In genomic region chr6:26312501-26313390, GRCh38 we compare ENCODE assay signal across 8 cellular contexts. TPM values are rescaled to one million over a fixed set of nuclear protein-coding genes. Genes with fewer than 3 reads are reported as not detected.
A peak's percentile ranks its signal among the peaks of the same experiment; 100 is the strongest.
DNase-seq lines count a peak whose midpoint lies in the region; ATAC-seq and TF ChIP-seq lines count a peak whose summit lies in the region.

No MANE protein-coding gene starts in this region.

- H3K4me3 ChIP-seq in AG04450 (ENCODE audit: low read depth, low read length) (peak overlapping the region; percentile 62), RWPE2 (ENCODE audit: severe bottlenecking) (peak overlapping the region; percentile 45)

- no peaks in the 10 kb centered on the region for H3K9me3 ChIP-seq in AG04450 (ENCODE audit: control insufficient read depth, insufficient read depth, low read length)
- H3K9me3 ChIP-seq in RWPE2 (ENCODE audit: severe bottlenecking), result no peaks in the 10 kb centered on the region

- H3K4me1 ChIP-seq in RWPE2 (ENCODE audit: insufficient read depth, poor library complexity, severe bottlenecking) (peaks cover 11% of the 10 kb centered on the region), foreskin keratinocyte (peaks cover 14% of the 10 kb centered on the region)

- no peaks in the 10 kb centered on the region for H3K36me3 ChIP-seq in RWPE2 (ENCODE audit: low read depth)

- no peak for TF ChIP-seq CTCF in AG04450 (IDR thresholded peaks at IDR 0.05; ENCODE audit: low read depth, low read length)
- TF ChIP-seq CTCF in RWPE2 (IDR thresholded peaks at IDR 0.05; ENCODE audit: poor library complexity, severe bottlenecking), result no peak
- no peak for TF ChIP-seq CTCF in foreskin keratinocyte (conservative IDR thresholded peaks at IDR 0.05)

- peak; percentile 30 for ATAC-seq in GM19372 (IDR thresholded peaks at IDR 0.05; ENCODE audit: low read depth, unreplicated experiment)
- peak; percentile 71 for ATAC-seq in RWPE2 (ENCODE audit: low read depth)
- peak; percentile 74 for ATAC-seq in foreskin keratinocyte

- H3K27ac ChIP-seq in AG04450 (ENCODE audit: low read depth, low read length) (no peak overlapping the region), RWPE2 (ENCODE audit: poor library complexity, severe bottlenecking) (peak overlapping the region; percentile 45), foreskin keratinocyte (no peak overlapping the region)

- DNase-seq in AG04450 (ENCODE audit: low read depth, low spot score) (no peak), LHCN-M2 (ENCODE audit: low read depth) (peak; percentile 92), RWPE2 (ENCODE audit: low spot score) (peak; percentile 77), foreskin keratinocyte (peak; percentile 78 to 91), nucleus accumbens (lab: John Stamatoyannopoulos, UW) (peak in 54 of 56 donors; percentile 5 to 89 (median 65)), superior temporal gyrus (ENCODE audit: extremely low spot score) (peak; percentile 93)
- peak; percentile 92 for DNase-seq in activated effector memory CD4-positive, alpha-beta T cell treated with anti-CD3 and anti-CD28 coated beads, Interleukin-2, amount 50 U/mL, for 16 hours

- H3K27me3 ChIP-seq in AG04450 (ENCODE audit: control insufficient read depth, insufficient read depth, low read length) (no peaks in the 10 kb centered on the region), RWPE2 (ENCODE audit: insufficient read depth, poor library complexity, severe bottlenecking) (no peaks in the 10 kb centered on the region), foreskin keratinocyte (no peaks in the 10 kb centered on the region)

- POLR2A ChIA-PET in AG04450 (lab: Yijun Ruan, JAX), result no interaction called here

- CTCF ChIA-PET in AG04450 (lab: Charles Lee), result interaction anchor here (1.0 kb wide), 2 partner anchors 10 to 283 kb away, joined by 3 read pairs; no protein-coding TSS in a partner anchor

RNA-seq across cellular contexts. Expression of gene BTN3A2, which starts 52.3 kb away (rescaled TPM):
- polyA plus RNA-seq in AG04450 (2011; rRNA removed), result 41.2 TPM in 2 replicates
- 25.8 and 27.3 TPM in 2 replicates for polyA minus RNA-seq in AG04450 (2011; rRNA and poly(A)+ RNA removed)
- 14.4 and 29.7 TPM in 2 replicates for total RNA-seq in LHCN-M2 (2014; rRNA removed)
- polyA plus RNA-seq in LHCN-M2 (2012), result 13.2 TPM
- total RNA-seq in foreskin keratinocyte, result 12.4 and 13.4 TPM in 2 replicates
- polyA plus RNA-seq in foreskin keratinocyte, result 9.2 and 9.4 TPM in 2 replicates
